In genomic region chr16:69485361-69485760, GRCh38 we compare ENCODE assay signal across 9 cellular contexts.
"Had no signal": no experiment of that assay in that cellular context is flagged by ENCODE, and none has a peak within 500 bp of the region (broad histone marks: within the 10 kb centered on the region; RNA-seq: fewer than 3 reads in every experiment).

No MANE protein-coding gene starts in this region.

- H3K4me3 Mint-ChIP-seq: IgD-negative memory B cell had no signal

- H3K4me3 ChIP-seq: GM23248, HAP-1 had no signal

- H3K9ac ChIP-seq: GM23248 had no signal

- H3K9me3 Mint-ChIP-seq: HFFc6, IgD-negative memory B cell had no signal

- DNase-seq: GM23248, GOT3, H7, KBM-7 had no signal

- H3K27ac Mint-ChIP-seq: IgD-negative memory B cell had no signal

- H3K27ac ChIP-seq: GM23248, HL-60 had no signal

- H2AFZ ChIP-seq: GM23248 had no signal

- H3K36me3 ChIP-seq: HAP-1 had no signal

- ATAC-seq: HCT116 had no signal

- H3K9me3 ChIP-seq: HAP-1 had no signal
